11 cellular contexts compared by ENCODE assay signal in genomic region chr11:15843309-15843857, GRCh38.
DNase-seq lines count a peak whose midpoint lies in the region; ATAC-seq and TF ChIP-seq lines count a peak whose summit lies in the region.
"Had no signal": no experiment of that assay in that cellular context is flagged by ENCODE, and none has a peak within 500 bp of the region (broad histone marks: within the 10 kb centered on the region; RNA-seq: fewer than 3 reads in every experiment).

No MANE protein-coding gene starts in this region.

- H3K9me3 ChIP-seq in suprapubic skin = no peaks in the 10 kb centered on the region

- DNase-seq in NCI-H748 (lab: John Stamatoyannopoulos, UW; ENCODE audit: unreplicated experiment) (peak; percentile 71), NCI-H748 treated with DMSO at 0.1 percent for 48 hours (lab: John Stamatoyannopoulos, UW) (no peak), anterior cingulate cortex (lab: John Stamatoyannopoulos, UW) (peak in 46 of 58 donors; percentile 10 to 85 (median 54)), iPS-NIHi11 (ENCODE audit: low spot score) (peak; percentile 32), suprapubic skin (ENCODE audit: low spot score in 2 of 2) (no peak), T-helper 9 cell (no peak), SKM-1 (lab: John Stamatoyannopoulos, UW; ENCODE audit: unreplicated experiment) (no peak)
- DNase-seq: activated CD4-positive, alpha-beta memory T cell treated with anti-CD3 and anti-CD28 coated beads for 36 hours; MM.1S; SHP77 had no signal

- H3K4me1 ChIP-seq in suprapubic skin = peaks cover 23% of the 10 kb centered on the region

- no peak for TF ChIP-seq POLR2A in suprapubic skin (IDR thresholded peaks at IDR 0.05)

- H3K27ac ChIP-seq in suprapubic skin = peak overlapping the region; percentile 13

- WGBS in suprapubic skin = 36% methylated on average over 10 of the region's 10 CpGs

- H3K36me3 ChIP-seq in suprapubic skin = no peaks in the 10 kb centered on the region

- no peak for TF ChIP-seq EP300 in suprapubic skin (IDR thresholded peaks at IDR 0.05)

- no peaks in the 10 kb centered on the region for H3K27me3 ChIP-seq in suprapubic skin

- no peak for ATAC-seq in GM18858 (IDR thresholded peaks at IDR 0.05; ENCODE audit: unreplicated experiment)

- TF ChIP-seq CTCF in suprapubic skin (IDR thresholded peaks at IDR 0.05) = no peak

- no peak overlapping the region for H3K4me3 ChIP-seq in suprapubic skin

Comparison
In these comparisons a context has a peak if more than half of its experiments do, and no peak if none do; other contexts are left out.
1. DNase-seq: peak in NCI-H748 (single experiment), anterior cingulate cortex (46 of 58) and iPS-NIHi11 (single experiment); none in NCI-H748 treated with DMSO at 0.1 percent for 48 hours (single experiment), suprapubic skin (0 of 2), T-helper 9 cell (single experiment) and SKM-1 (single experiment).